1 cellular context compared by ENCODE assay signal in genomic region chr16:30063893-30064745, GRCh38.
A peak's percentile ranks its signal among the peaks of the same experiment; 100 is the strongest.
TF ChIP-seq lines count a peak whose summit lies in the region.

No MANE protein-coding gene starts in this region.

TF ChIP-seq in GM12878, 131 proteins besides CTCF, POLR2A, EP300 and RAD21 (continues in another document):
- peak; percentile 86; the same call in 1 of the 2 replicates for TF ChIP-seq HDGF (IDR thresholded peaks at IDR 0.05)
- 0 out of 2 replicates have a peak, but pooled peaks have one; percentile 8 for TF ChIP-seq YY1 (IDR thresholded peaks at IDR 0.05; ENCODE audit: low read depth, low read length)
- TF ChIP-seq ZBED1 (IDR thresholded peaks at IDR 0.05; ENCODE audit: borderline replicate concordance), result no peak; the same call in 1 of the 2 replicates
- TF ChIP-seq ZNF207 (IDR thresholded peaks at IDR 0.05; ENCODE audit: borderline replicate concordance), result no peak
- TF ChIP-seq, protein P1, sequence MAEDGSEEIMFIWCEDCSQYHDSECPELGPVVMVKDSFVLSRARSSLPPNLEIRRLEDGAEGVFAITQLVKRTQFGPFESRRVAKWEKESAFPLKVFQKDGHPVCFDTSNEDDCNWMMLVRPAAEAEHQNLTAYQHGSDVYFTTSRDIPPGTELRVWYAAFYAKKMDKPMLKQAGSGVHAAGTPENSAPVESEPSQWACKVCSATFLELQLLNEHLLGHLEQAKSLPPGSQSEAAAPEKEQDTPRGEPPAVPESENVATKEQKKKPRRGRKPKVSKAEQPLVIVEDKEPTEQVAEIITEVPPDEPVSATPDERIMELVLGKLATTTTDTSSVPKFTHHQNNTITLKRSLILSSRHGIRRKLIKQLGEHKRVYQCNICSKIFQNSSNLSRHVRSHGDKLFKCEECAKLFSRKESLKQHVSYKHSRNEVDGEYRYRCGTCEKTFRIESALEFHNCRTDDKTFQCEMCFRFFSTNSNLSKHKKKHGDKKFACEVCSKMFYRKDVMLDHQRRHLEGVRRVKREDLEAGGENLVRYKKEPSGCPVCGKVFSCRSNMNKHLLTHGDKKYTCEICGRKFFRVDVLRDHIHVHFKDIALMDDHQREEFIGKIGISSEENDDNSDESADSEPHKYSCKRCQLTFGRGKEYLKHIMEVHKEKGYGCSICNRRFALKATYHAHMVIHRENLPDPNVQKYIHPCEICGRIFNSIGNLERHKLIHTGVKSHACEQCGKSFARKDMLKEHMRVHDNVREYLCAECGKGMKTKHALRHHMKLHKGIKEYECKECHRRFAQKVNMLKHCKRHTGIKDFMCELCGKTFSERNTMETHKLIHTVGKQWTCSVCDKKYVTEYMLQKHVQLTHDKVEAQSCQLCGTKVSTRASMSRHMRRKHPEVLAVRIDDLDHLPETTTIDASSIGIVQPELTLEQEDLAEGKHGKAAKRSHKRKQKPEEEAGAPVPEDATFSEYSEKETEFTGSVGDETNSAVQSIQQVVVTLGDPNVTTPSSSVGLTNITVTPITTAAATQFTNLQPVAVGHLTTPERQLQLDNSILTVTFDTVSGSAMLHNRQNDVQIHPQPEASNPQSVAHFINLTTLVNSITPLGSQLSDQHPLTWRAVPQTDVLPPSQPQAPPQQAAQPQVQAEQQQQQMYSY (CRISPR knock-in tag; IDR thresholded peaks at IDR 0.05), result no peak
- peak; percentile 69 for TF ChIP-seq SMAD5 (IDR thresholded peaks at IDR 0.05; ENCODE audit: low read depth)
- TF ChIP-seq NFXL1 (IDR thresholded peaks at IDR 0.05; ENCODE audit: borderline replicate concordance), result peak; percentile 96
- TF ChIP-seq HSF1 (IDR thresholded peaks at IDR 0.05; ENCODE audit: low read depth, low read length), result no peak
- TF ChIP-seq SMAD1 (IDR thresholded peaks at IDR 0.05; ENCODE audit: low read depth, partially characterized antibody), result no peak
- 0 out of 2 replicates have a peak, but pooled peaks have one; percentile 44 for TF ChIP-seq LARP7 (IDR thresholded peaks at IDR 0.05)
- no peak for TF ChIP-seq PKNOX1 (IDR thresholded peaks at IDR 0.05)
- TF ChIP-seq SPI1 (IDR thresholded peaks at IDR 0.05; ENCODE audit: borderline replicate concordance, insufficient read depth, low read depth, low read length), result no peak
- TF ChIP-seq SREBF1 (IDR thresholded peaks at IDR 0.05; ENCODE audit: low read length), result no peak
- peak; percentile 60 for TF ChIP-seq SKIL (IDR thresholded peaks at IDR 0.05; ENCODE audit: low read depth, poor library complexity, severe bottlenecking)
- TF ChIP-seq KDM1A (IDR thresholded peaks at IDR 0.05; ENCODE audit: borderline replicate concordance), result no peak
- no peak for TF ChIP-seq KLF5 (IDR thresholded peaks at IDR 0.05; ENCODE audit: partially characterized antibody)
- no peak for TF ChIP-seq ZNF274 (IDR thresholded peaks at IDR 0.05; ENCODE audit: insufficient read depth, insufficient read length)
- no peak for TF ChIP-seq SUZ12 (IDR thresholded peaks at IDR 0.05; ENCODE audit: unreplicated experiment)
- TF ChIP-seq CBX5 (IDR thresholded peaks at IDR 0.05; ENCODE audit: low read depth), result no peak
- no peak for TF ChIP-seq NRF1 (conservative IDR thresholded peaks at IDR 0.05; ENCODE audit: low read depth, low read length)
- TF ChIP-seq, protein P2, sequence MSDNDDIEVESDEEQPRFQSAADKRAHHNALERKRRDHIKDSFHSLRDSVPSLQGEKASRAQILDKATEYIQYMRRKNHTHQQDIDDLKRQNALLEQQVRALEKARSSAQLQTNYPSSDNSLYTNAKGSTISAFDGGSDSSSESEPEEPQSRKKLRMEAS (IDR thresholded peaks at IDR 0.05; ENCODE audit: low read depth, low read length), result peak; percentile 71
- TF ChIP-seq PML (IDR thresholded peaks at IDR 0.05; ENCODE audit: low read length), result no peak; the same call in 1 of the 2 replicates
- 0 out of 2 replicates have a peak, but pooled peaks have one; percentile 48 for TF ChIP-seq TAF1 (IDR thresholded peaks at IDR 0.05; ENCODE audit: borderline replicate concordance, low read depth, low read length)
- TF ChIP-seq JUND (IDR thresholded peaks at IDR 0.05; ENCODE audit: low read depth, low read length), result no peak
- TF ChIP-seq NR2C1 (IDR thresholded peaks at IDR 0.05), result no peak
- peak; percentile 26; the same call in 1 of the 2 replicates for TF ChIP-seq RB1 (IDR thresholded peaks at IDR 0.05; ENCODE audit: borderline replicate concordance)
- peak; percentile 33; the same call in 1 of the 2 replicates for TF ChIP-seq CREB1 (IDR thresholded peaks at IDR 0.05; ENCODE audit: low read depth)
- no peak for TF ChIP-seq BRCA1 (IDR thresholded peaks at IDR 0.05; ENCODE audit: low read depth, low read length)
- TF ChIP-seq EZH2 (IDR thresholded peaks at IDR 0.05; ENCODE audit: borderline replicate concordance, control insufficient read depth, low read depth, low read length), result no peak
- TF ChIP-seq NFIC (IDR thresholded peaks at IDR 0.05; ENCODE audit: low read depth, low read length), result no peak
- no peak for TF ChIP-seq ASH2L (IDR thresholded peaks at IDR 0.05; ENCODE audit: borderline replicate concordance, low read depth)
- TF ChIP-seq ELK1 (IDR thresholded peaks at IDR 0.05; ENCODE audit: low read depth, low read length), result no peak
- TF ChIP-seq ATF2 (IDR thresholded peaks at IDR 0.05; ENCODE audit: low read length), result no peak
- no peak for TF ChIP-seq ETV6 (conservative IDR thresholded peaks at IDR 0.05 in 1 of 2, IDR thresholded peaks at IDR 0.05 in 1 of 2; ENCODE audit: borderline replicate concordance in 1 of 2, low read depth in 1 of 2)
- peak; percentile 31 to 32; a peak in 1 of 4 replicates for TF ChIP-seq IKZF2 (IDR thresholded peaks at IDR 0.05)
- TF ChIP-seq NKRF (conservative IDR thresholded peaks at IDR 0.05), result 0 out of 2 replicates have a peak, but pooled peaks have one; percentile 70
- peak; percentile 43; the same call in 1 of the 2 replicates for TF ChIP-seq SMARCA5 (IDR thresholded peaks at IDR 0.05)
- no peak for TF ChIP-seq SREBF2 (IDR thresholded peaks at IDR 0.05; ENCODE audit: low read length)
- TF ChIP-seq FOXK2 (IDR thresholded peaks at IDR 0.05), result no peak
- TF ChIP-seq POU2F2 (IDR thresholded peaks at IDR 0.05; ENCODE audit: borderline replicate concordance, low read depth, low read length), result no peak; the same call in 2 of the 3 replicates
- 0 out of 2 replicates have a peak, but pooled peaks have one; percentile 32 for TF ChIP-seq CHD2 (IDR thresholded peaks at IDR 0.05; ENCODE audit: borderline replicate concordance, low read depth, low read length)
- peak; percentile 94 for TF ChIP-seq RAD51 (IDR thresholded peaks at IDR 0.05)
- no peak for TF ChIP-seq MTA3 (IDR thresholded peaks at IDR 0.05; ENCODE audit: borderline replicate concordance, low read length)
- TF ChIP-seq CHD4 (IDR thresholded peaks at IDR 0.05), result no peak
- peak in 1 of 2 experiments; percentile 61; a peak in 1 of 4 replicates for TF ChIP-seq BHLHE40 (IDR thresholded peaks at IDR 0.05; ENCODE audit: borderline replicate concordance in 1 of 2, low read depth in 2 of 2, low read length in 1 of 2)
- TF ChIP-seq NR2C2 (IDR thresholded peaks at IDR 0.05; ENCODE audit: borderline replicate concordance, control insufficient read depth, insufficient read length, low read depth), result no peak
- TF ChIP-seq, protein P3, sequence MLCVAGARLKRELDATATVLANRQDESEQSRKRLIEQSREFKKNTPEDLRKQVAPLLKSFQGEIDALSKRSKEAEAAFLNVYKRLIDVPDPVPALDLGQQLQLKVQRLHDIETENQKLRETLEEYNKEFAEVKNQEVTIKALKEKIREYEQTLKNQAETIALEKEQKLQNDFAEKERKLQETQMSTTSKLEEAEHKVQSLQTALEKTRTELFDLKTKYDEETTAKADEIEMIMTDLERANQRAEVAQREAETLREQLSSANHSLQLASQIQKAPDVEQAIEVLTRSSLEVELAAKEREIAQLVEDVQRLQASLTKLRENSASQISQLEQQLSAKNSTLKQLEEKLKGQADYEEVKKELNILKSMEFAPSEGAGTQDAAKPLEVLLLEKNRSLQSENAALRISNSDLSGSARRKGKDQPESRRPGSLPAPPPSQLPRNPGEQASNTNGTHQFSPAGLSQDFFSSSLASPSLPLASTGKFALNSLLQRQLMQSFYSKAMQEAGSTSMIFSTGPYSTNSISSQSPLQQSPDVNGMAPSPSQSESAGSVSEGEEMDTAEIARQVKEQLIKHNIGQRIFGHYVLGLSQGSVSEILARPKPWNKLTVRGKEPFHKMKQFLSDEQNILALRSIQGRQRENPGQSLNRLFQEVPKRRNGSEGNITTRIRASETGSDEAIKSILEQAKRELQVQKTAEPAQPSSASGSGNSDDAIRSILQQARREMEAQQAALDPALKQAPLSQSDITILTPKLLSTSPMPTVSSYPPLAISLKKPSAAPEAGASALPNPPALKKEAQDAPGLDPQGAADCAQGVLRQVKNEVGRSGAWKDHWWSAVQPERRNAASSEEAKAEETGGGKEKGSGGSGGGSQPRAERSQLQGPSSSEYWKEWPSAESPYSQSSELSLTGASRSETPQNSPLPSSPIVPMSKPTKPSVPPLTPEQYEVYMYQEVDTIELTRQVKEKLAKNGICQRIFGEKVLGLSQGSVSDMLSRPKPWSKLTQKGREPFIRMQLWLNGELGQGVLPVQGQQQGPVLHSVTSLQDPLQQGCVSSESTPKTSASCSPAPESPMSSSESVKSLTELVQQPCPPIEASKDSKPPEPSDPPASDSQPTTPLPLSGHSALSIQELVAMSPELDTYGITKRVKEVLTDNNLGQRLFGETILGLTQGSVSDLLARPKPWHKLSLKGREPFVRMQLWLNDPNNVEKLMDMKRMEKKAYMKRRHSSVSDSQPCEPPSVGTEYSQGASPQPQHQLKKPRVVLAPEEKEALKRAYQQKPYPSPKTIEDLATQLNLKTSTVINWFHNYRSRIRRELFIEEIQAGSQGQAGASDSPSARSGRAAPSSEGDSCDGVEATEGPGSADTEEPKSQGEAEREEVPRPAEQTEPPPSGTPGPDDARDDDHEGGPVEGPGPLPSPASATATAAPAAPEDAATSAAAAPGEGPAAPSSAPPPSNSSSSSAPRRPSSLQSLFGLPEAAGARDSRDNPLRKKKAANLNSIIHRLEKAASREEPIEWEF (IDR thresholded peaks at IDR 0.05; ENCODE audit: insufficient replicate concordance, low read depth, low read length), result no peak
